ENCODE assay signal across 8 cellular contexts in the genomic region with DNA sequence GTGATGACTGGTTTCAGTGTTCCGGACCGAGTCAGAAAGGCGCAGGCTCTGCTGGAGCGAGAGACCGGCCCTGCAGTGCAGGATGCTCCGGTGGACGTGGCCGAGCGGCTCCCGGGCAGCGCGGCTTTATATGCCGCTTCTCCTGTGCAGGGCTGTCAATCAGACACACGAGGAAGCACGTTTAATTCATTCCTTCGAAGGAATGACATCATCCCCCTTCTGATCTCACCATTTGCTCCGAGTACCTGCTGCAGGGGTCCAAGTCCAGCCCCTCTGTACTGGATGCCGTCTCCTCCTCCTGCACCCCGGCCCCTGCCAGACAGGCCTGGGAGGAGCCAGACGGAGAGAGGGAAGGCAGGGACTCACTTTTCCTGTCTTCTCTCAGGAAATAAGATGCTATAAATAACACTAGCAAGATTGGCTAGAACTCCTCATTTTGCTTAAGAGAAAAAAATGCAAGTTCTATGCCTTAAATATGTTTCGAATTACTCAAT. TPM values are rescaled to one million over a fixed set of nuclear protein-coding genes. Genes with fewer than 3 reads are reported as not detected.
DNase-seq lines count a peak whose midpoint lies in the region; ATAC-seq and TF ChIP-seq lines count a peak whose summit lies in the region.

THBS2 (minus strand) TSS at position 102 of the 494 bp plus-strand sequence. CDS start 3,062 bp downstream, outside the sequence.

- H3K27me3 Mint-ChIP-seq in endodermal cell (ENCODE audit: insufficient read depth) (peaks cover 63% of the 10 kb centered on the region), memory B cell (peaks cover 27% of the 10 kb centered on the region)

- H3K36me3 Mint-ChIP-seq in endodermal cell (ENCODE audit: low read depth), result no peaks in the 10 kb centered on the region
- H3K36me3 Mint-ChIP-seq in memory B cell, result no peaks in the 10 kb centered on the region

- no peak for ATAC-seq in memory B cell (ENCODE audit: low read depth)
- ATAC-seq in GM21360 (IDR thresholded peaks at IDR 0.05; ENCODE audit: unreplicated experiment), result no peak

- no peak within 1 kb of the TSS for H3K27ac ChIP-seq in endodermal cell (ENCODE audit: low read depth, low read length)
- H3K27ac ChIP-seq in suprapubic skin, result peak within 1 kb of the TSS; percentile 78

- no peak within 1 kb of the TSS for H3K9ac ChIP-seq in endodermal cell (ENCODE audit: extremely low read depth, low read length, poor library complexity, severe bottlenecking)

- H3K36me3 ChIP-seq in endodermal cell (ENCODE audit: control insufficient read depth, insufficient read depth, low read length) (no peaks in the 10 kb centered on the region), suprapubic skin (peaks cover 4% of the 10 kb centered on the region)

- H3K4me1 Mint-ChIP-seq in endodermal cell (peaks cover 16% of the 10 kb centered on the region), memory B cell (peaks cover 12% of the 10 kb centered on the region)

- DNase-seq in KBM-7 (peak; percentile 3), endodermal cell (peak; percentile 65), memory B cell (ENCODE audit: low spot score in 2 of 2) (no peak), suprapubic skin (ENCODE audit: low spot score in 2 of 2) (peak; percentile 83), cerebellar nuclear complex (lab: John Stamatoyannopoulos, UW) (no peak), COR-L47 (lab: John Stamatoyannopoulos, UW) (no peak)
- DNase-seq in activated CD4-positive, alpha-beta T cell treated with anti-CD3 and anti-CD28 coated beads for 1 hour, result no peak

- H3K27ac Mint-ChIP-seq in endodermal cell (no peak within 1 kb of the TSS), memory B cell (no peak within 1 kb of the TSS)

- H3K9me3 Mint-ChIP-seq in endodermal cell (no peaks in the 10 kb centered on the region), memory B cell (no peaks in the 10 kb centered on the region)

- TF ChIP-seq EP300 in suprapubic skin (IDR thresholded peaks at IDR 0.05), result no peak

- H3K4me3 ChIP-seq in endodermal cell (ENCODE audit: low read length), result peak within 1 kb of the TSS; percentile 8
- H3K4me3 ChIP-seq in suprapubic skin, result peak within 1 kb of the TSS; percentile 49

- H3K27me3 ChIP-seq in endodermal cell (ENCODE audit: control insufficient read depth, insufficient read depth, low read length, poor library complexity, severe bottlenecking) (peaks cover 35% of the 10 kb centered on the region), suprapubic skin (peaks cover 6% of the 10 kb centered on the region)

- in situ Hi-C loops in KBM-7 (cut with MboI; ENCODE audit: low pct_unique_long_range_greater_than_20kb, low sequenced_read_pairs), result no loop called here

- no peak for TF ChIP-seq CTCF in endodermal cell (conservative IDR thresholded peaks at IDR 0.05)
- no peak for TF ChIP-seq CTCF in suprapubic skin (IDR thresholded peaks at IDR 0.05)

- WGBS in endodermal cell (ENCODE audit: insufficient coverage in 1 of 2, insufficient read length in 1 of 2), 2 experiments, result 17% methylated on average over 21 of the region's 21 CpGs; no CpG with 5 or more reads in 1 of the 2 experiments
- WGBS in suprapubic skin, result 7% methylated on average over 19 of the region's 21 CpGs

- H3K4me3 Mint-ChIP-seq in endodermal cell, result peak within 1 kb of the TSS; percentile 47
- peak within 1 kb of the TSS; percentile 9 for H3K4me3 Mint-ChIP-seq in memory B cell

- TF ChIP-seq POLR2A in suprapubic skin (IDR thresholded peaks at IDR 0.05), result peak; percentile 23 to 91

- no peaks in the 10 kb centered on the region for H3K9me3 ChIP-seq in endodermal cell (ENCODE audit: control insufficient read depth, low read length)
- H3K9me3 ChIP-seq in suprapubic skin, result no peaks in the 10 kb centered on the region

- H3K4me1 ChIP-seq in endodermal cell (ENCODE audit: control insufficient read depth, insufficient read depth, low read length) (peaks cover 3% of the 10 kb centered on the region), suprapubic skin (peaks cover 53% of the 10 kb centered on the region)

RNA-seq across cellular contexts. Expression of gene THBS2, which starts in this region (rescaled TPM):
- total RNA-seq in endodermal cell (under 1 TPM; 0.93 to 0.99 TPM), suprapubic skin (100 to 1,000 TPM in 2 of 4 donors, 10 to 100 TPM in 2; 80.9 to 149 (median 107) TPM)
- 4.7 TPM for polyA plus RNA-seq in endodermal cell (2013, experiment 1 of 2)
- 6.5 TPM for polyA plus RNA-seq in endodermal cell (2013, experiment 2 of 2)

Comparison
In these comparisons a context has a peak if more than half of its experiments do, and no peak if none do; other contexts are left out.
1. RNA of gene THBS2 (total RNA-seq): 80.9 to 149 TPM in suprapubic skin; 0.93 to 0.99 TPM in endodermal cell; every median in the first group is over 10 times any median in the second.
2. DNase-seq: peak in KBM-7 (single experiment), endodermal cell (single experiment) and suprapubic skin (2 of 2); none in memory B cell (0 of 2), cerebellar nuclear complex (0 of 2), COR-L47 (single experiment) and activated CD4-positive, alpha-beta T cell treated with anti-CD3 and anti-CD28 coated beads for 1 hour (single experiment).